In the genomic region with DNA sequence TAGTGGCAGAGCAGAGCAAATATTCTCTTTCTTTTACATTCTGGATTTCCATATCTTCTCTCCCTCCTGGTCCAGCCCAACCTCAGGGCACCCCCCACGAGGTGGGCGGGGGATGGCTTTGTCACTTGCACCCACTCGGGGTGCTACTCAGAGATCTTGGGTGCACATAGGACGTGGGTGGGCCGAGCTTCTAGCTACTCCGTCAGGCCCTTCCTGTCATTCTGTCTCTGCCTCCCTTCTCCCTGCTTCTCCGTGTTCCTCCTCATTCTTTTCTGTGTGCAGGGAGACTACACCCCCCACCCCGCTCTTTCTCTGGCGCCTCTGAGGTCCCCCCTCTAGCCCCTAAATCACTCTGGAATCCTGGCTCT, we compare ENCODE assay signal across 11 cellular contexts. TPM values are rescaled to one million over a fixed set of nuclear protein-coding genes. Genes with fewer than 3 reads are reported as not detected.
A peak's percentile ranks its signal among the peaks of the same experiment; 100 is the strongest.
DNase-seq lines count a peak whose midpoint lies in the region; ATAC-seq, FAIRE-seq and TF ChIP-seq lines count a peak whose summit lies in the region.
"Had no signal": no experiment of that assay in that cellular context is flagged by ENCODE, and none has a peak within 500 bp of the region (broad histone marks: within the 10 kb centered on the region; RNA-seq: fewer than 3 reads in every experiment).

No MANE protein-coding gene starts in this region.

- peaks cover 7% of the 10 kb centered on the region for H3K27me3 ChIP-seq in layer of hippocampus (ENCODE audit: control insufficient read depth, insufficient read depth, low read length)
- no peaks in the 10 kb centered on the region for H3K27me3 ChIP-seq in suprapubic skin

- H3K27ac ChIP-seq in layer of hippocampus (ENCODE audit: low read depth, low read length), result peak overlapping the region; percentile 82
- peak overlapping the region; percentile 83 for H3K27ac ChIP-seq in suprapubic skin

- ATAC-seq in HG03159 (IDR thresholded peaks at IDR 0.05; ENCODE audit: unreplicated experiment), result no peak
- ATAC-seq: naive thymus-derived CD8-positive, alpha-beta T cell had no signal

- peaks cover 39% of the 10 kb centered on the region for H3K36me3 ChIP-seq in suprapubic skin

- TF ChIP-seq CTCF in astrocyte of the spinal cord (IDR thresholded peaks at IDR 0.05; ENCODE audit: low read depth, low read length) (no peak), suprapubic skin (IDR thresholded peaks at IDR 0.05) (no peak)

- TF ChIP-seq POLR2A in suprapubic skin (IDR thresholded peaks at IDR 0.05) (no peak), GM12892 (IDR thresholded peaks at IDR 0.05; ENCODE audit: low read depth, low read length) (no peak)

- CTCF ChIA-PET in activated naive CD4-positive, alpha-beta T cell treated with anti-CD3 and anti-CD28 coated beads, Interleukin-2, amount 10 ng/mL, durations not matched to agents 7 days and 5 days (lab: Charles Lee), result interaction anchor here (0.6 to 6.3 kb wide), 6 partner anchors 14 to 96 kb away, joined by 3 to 43 read pairs (median 3); a partner anchor contains a TSS

- no peaks in the 10 kb centered on the region for H3K9me3 ChIP-seq in suprapubic skin

- DNase-seq in HTR-8/SVneo (ENCODE audit: insufficient read length, low spot score) (no peak), astrocyte of the spinal cord (ENCODE audit: low read depth, low spot score) (no peak), suprapubic skin (ENCODE audit: low spot score in 2 of 2) (no peak), GM19239 (ENCODE audit: insufficient read length, low spot score) (no peak), GM12892 (ENCODE audit: insufficient read length) (no peak)
- DNase-seq in activated naive CD4-positive, alpha-beta T cell treated with anti-CD3 and anti-CD28 coated beads, Interleukin-2, amount 10 ng/mL, durations not matched to agents 7 days and 5 days, result no peak
- DNase-seq: activated naive CD8-positive, alpha-beta T cell treated with anti-CD3 and anti-CD28 coated beads, Interleukin-2, amount 10 ng/mL, durations not matched to agents 7 days and 5 days; naive thymus-derived CD8-positive, alpha-beta T cell had no signal

- TF ChIP-seq EP300 in suprapubic skin (IDR thresholded peaks at IDR 0.05), result no peak

- no peak overlapping the region for H3K4me3 Mint-ChIP-seq in activated naive CD4-positive, alpha-beta T cell treated with anti-CD3 and anti-CD28 coated beads, Interleukin-2, amount 10 ng/mL, durations not matched to agents 7 days and 5 days
- H3K4me3 Mint-ChIP-seq: activated naive CD8-positive, alpha-beta T cell treated with anti-CD3 and anti-CD28 coated beads, Interleukin-2, amount 10 ng/mL, durations not matched to agents 7 days and 5 days had no signal

- peak overlapping the region; percentile 4 for H3K4me3 ChIP-seq in astrocyte of the spinal cord (ENCODE audit: low read depth, low read length)
- peak overlapping the region; percentile 32 for H3K4me3 ChIP-seq in suprapubic skin

- peaks cover 47% of the 10 kb centered on the region for H3K4me1 ChIP-seq in suprapubic skin

- H3K27ac Mint-ChIP-seq in activated naive CD4-positive, alpha-beta T cell treated with anti-CD3 and anti-CD28 coated beads, Interleukin-2, amount 10 ng/mL, durations not matched to agents 7 days and 5 days, result no peak overlapping the region
- H3K27ac Mint-ChIP-seq: activated naive CD8-positive, alpha-beta T cell treated with anti-CD3 and anti-CD28 coated beads, Interleukin-2, amount 10 ng/mL, durations not matched to agents 7 days and 5 days had no signal

- H3K4me1 Mint-ChIP-seq in activated naive CD4-positive, alpha-beta T cell treated with anti-CD3 and anti-CD28 coated beads, Interleukin-2, amount 10 ng/mL, durations not matched to agents 7 days and 5 days, result peaks cover 10% of the 10 kb centered on the region

- FAIRE-seq in HTR-8/SVneo (lab: Jason Lieb, UNC) (peak; percentile 4), GM19239 (lab: Jason Lieb, UNC) (no peak), GM12892 (lab: Jason Lieb, UNC) (no peak)

- no peaks in the 10 kb centered on the region for H3K9me3 Mint-ChIP-seq in activated naive CD4-positive, alpha-beta T cell treated with anti-CD3 and anti-CD28 coated beads, Interleukin-2, amount 10 ng/mL, durations not matched to agents 7 days and 5 days
- H3K9me3 Mint-ChIP-seq: activated naive CD8-positive, alpha-beta T cell treated with anti-CD3 and anti-CD28 coated beads, Interleukin-2, amount 10 ng/mL, durations not matched to agents 7 days and 5 days; naive thymus-derived CD8-positive, alpha-beta T cell had no signal

- 49% methylated on average over 9 of the region's 9 CpGs for WGBS in suprapubic skin

- peaks cover 6% of the 10 kb centered on the region for H3K36me3 Mint-ChIP-seq in activated naive CD4-positive, alpha-beta T cell treated with anti-CD3 and anti-CD28 coated beads, Interleukin-2, amount 10 ng/mL, durations not matched to agents 7 days and 5 days
- H3K36me3 Mint-ChIP-seq: naive thymus-derived CD8-positive, alpha-beta T cell had no signal

- peaks cover 25% of the 10 kb centered on the region for H3K27me3 Mint-ChIP-seq in activated naive CD4-positive, alpha-beta T cell treated with anti-CD3 and anti-CD28 coated beads, Interleukin-2, amount 10 ng/mL, durations not matched to agents 7 days and 5 days

- in situ Hi-C loops in astrocyte of the spinal cord (cut with HindIII; ENCODE audit: low sequenced_read_pairs), result no loop called here

RNA-seq across cellular contexts. Expression of a gene that starts 19.5 kb away (rescaled TPM):
- total RNA-seq in suprapubic skin, result 10 to 100 TPM in 1 of 4 donors, 1 to 10 TPM in 3; 1.6 to 10.5 (median 3.2) TPM
- polyA plus RNA-seq in GM12892 (2012; ENCODE audit: missing spikeins), result 0.32 TPM
- total RNA-seq: activated naive CD8-positive, alpha-beta T cell treated with anti-CD3 and anti-CD28 coated beads, Interleukin-2, amount 10 ng/mL, durations not matched to agents 7 days and 5 days; naive thymus-derived CD8-positive, alpha-beta T cell had no signal
- polyA plus RNA-seq: naive thymus-derived CD8-positive, alpha-beta T cell had no signal

RNA-seq across cellular contexts. Expression of a gene that starts 23.6 kb away (rescaled TPM):
- 10 to 100 TPM in 3 of 4 donors, 1 to 10 TPM in 1; 2.7 to 30.6 (median 15.0) TPM for total RNA-seq in suprapubic skin
- 0.38 TPM for polyA plus RNA-seq in GM12892 (2012; ENCODE audit: missing spikeins)
- total RNA-seq: activated naive CD8-positive, alpha-beta T cell treated with anti-CD3 and anti-CD28 coated beads, Interleukin-2, amount 10 ng/mL, durations not matched to agents 7 days and 5 days; naive thymus-derived CD8-positive, alpha-beta T cell; SK-MEL-5 had no signal
- polyA plus RNA-seq: naive thymus-derived CD8-positive, alpha-beta T cell had no signal

RNA-seq across cellular contexts. Expression of a gene that starts 32.7 kb away (rescaled TPM):
- 10 to 100 TPM; 30.0 to 73.4 (median 60.4) TPM for total RNA-seq in suprapubic skin
- polyA plus RNA-seq in GM12892 (2012; ENCODE audit: missing spikeins), result 9.2 TPM
- total RNA-seq: activated naive CD8-positive, alpha-beta T cell treated with anti-CD3 and anti-CD28 coated beads, Interleukin-2, amount 10 ng/mL, durations not matched to agents 7 days and 5 days; naive thymus-derived CD8-positive, alpha-beta T cell had no signal
